In genomic region chr15:70679919-70680231, GRCh38 we compare ENCODE assay signal across 15 cellular contexts.
"Had no signal": no experiment of that assay in that cellular context is flagged by ENCODE, and none has a peak within 500 bp of the region (broad histone marks: within the 10 kb centered on the region; RNA-seq: fewer than 3 reads in every experiment).

No MANE protein-coding gene starts in this region.

- H3K36me3 Mint-ChIP-seq: activated CD8-positive, alpha-beta memory T cell treated with anti-CD3 and anti-CD28 coated beads, Interleukin-2, amount 10 ng/mL, durations not matched to agents 7 days and 5 days; activated naive CD8-positive, alpha-beta T cell; natural killer cell treated with Interleukin-12 subunit alpha and Interleukin-12 subunit beta and Interleukin-15 and Interleukin-18, amount 100 ng/mL, for 72 hours; stimulated activated memory B cell treated with anti-CD40 and anti-IgM and Interleukin-4, amounts not matched to agents 10 μg/mL and 1 μg/mL and 100 μg/mL, for 72 hours had no signal

- H3K36me3 ChIP-seq: neutrophil had no signal

- H3K9me3 Mint-ChIP-seq: dendritic cell treated with granulocyte-macrophage colony-stimulating factor and Interleukin-4, amounts not matched to agents 40 ng/mL and 50 ng/mL, for 4 days; natural killer cell treated with Interleukin-12 subunit alpha and Interleukin-12 subunit beta and Interleukin-15 and Interleukin-18, amount 100 ng/mL, for 72 hours; stimulated activated memory B cell treated with anti-CD40 and anti-IgM and Interleukin-4, amounts not matched to agents 10 μg/mL and 1 μg/mL and 100 μg/mL, for 72 hours had no signal

- ATAC-seq: activated CD8-positive, alpha-beta memory T cell treated with anti-CD3 and anti-CD28 coated beads, Interleukin-2, amount 10 ng/mL, durations not matched to agents 7 days and 5 days; natural killer cell treated with Interleukin-12 subunit alpha and Interleukin-12 subunit beta and Interleukin-15 and Interleukin-18, amount 100 ng/mL, for 72 hours; stimulated activated memory B cell treated with anti-CD40 and anti-IgM and Interleukin-4, amounts not matched to agents 10 μg/mL and 1 μg/mL and 100 μg/mL, for 72 hours had no signal

- H3K4me1 ChIP-seq: parathyroid adenoma, sigmoid colon had no signal

- H3K9me3 ChIP-seq: esophagus squamous epithelium, neutrophil, sigmoid colon, spleen, testis had no signal

- H3K27ac ChIP-seq: neutrophil, parathyroid adenoma, sigmoid colon, testis had no signal

- DNase-seq: activated CD4-positive, alpha-beta T cell treated with anti-CD3 and anti-CD28 coated beads, Interleukin-2, amount 50 U/mL, for 4 hours; activated CD4-positive, CD25-positive, alpha-beta regulatory T cell treated with anti-CD3 and anti-CD28 coated beads, Interleukin-2, amount 50 U/mL, for 72 hours; activated CD8-positive, alpha-beta memory T cell treated with anti-CD3 and anti-CD28 coated beads, Interleukin-2, amount 10 ng/mL, durations not matched to agents 7 days and 5 days; effector CD8-positive, alpha-beta T cell; esophagus squamous epithelium; sigmoid colon; spleen; stimulated activated CD4-positive, alpha-beta T cell treated with anti-CD3 and anti-CD28 coated beads, Interleukin-4, amount 100 ng/mL, for 4 hours; testis had no signal

- H3K27ac Mint-ChIP-seq: activated CD8-positive, alpha-beta memory T cell treated with anti-CD3 and anti-CD28 coated beads, Interleukin-2, amount 10 ng/mL, durations not matched to agents 7 days and 5 days; activated naive CD8-positive, alpha-beta T cell; natural killer cell treated with Interleukin-12 subunit alpha and Interleukin-12 subunit beta and Interleukin-15 and Interleukin-18, amount 100 ng/mL, for 72 hours; stimulated activated memory B cell treated with anti-CD40 and anti-IgM and Interleukin-4, amounts not matched to agents 10 μg/mL and 1 μg/mL and 100 μg/mL, for 72 hours had no signal

- H3K27me3 ChIP-seq: esophagus squamous epithelium, neutrophil, sigmoid colon, testis had no signal

- H3K4me3 Mint-ChIP-seq: activated CD8-positive, alpha-beta memory T cell treated with anti-CD3 and anti-CD28 coated beads, Interleukin-2, amount 10 ng/mL, durations not matched to agents 7 days and 5 days; activated naive CD8-positive, alpha-beta T cell; dendritic cell treated with granulocyte-macrophage colony-stimulating factor and Interleukin-4, amounts not matched to agents 40 ng/mL and 50 ng/mL, for 4 days; natural killer cell treated with Interleukin-12 subunit alpha and Interleukin-12 subunit beta and Interleukin-15 and Interleukin-18, amount 100 ng/mL, for 72 hours; stimulated activated memory B cell treated with anti-CD40 and anti-IgM and Interleukin-4, amounts not matched to agents 10 μg/mL and 1 μg/mL and 100 μg/mL, for 72 hours had no signal

- H3K4me3 ChIP-seq: esophagus squamous epithelium, sigmoid colon, spleen, testis had no signal
